10 cellular contexts compared by ENCODE assay signal in genomic region chr9:83231039-83231438, GRCh38.
A peak's percentile ranks its signal among the peaks of the same experiment; 100 is the strongest.
DNase-seq lines count a peak whose midpoint lies in the region; ATAC-seq and TF ChIP-seq lines count a peak whose summit lies in the region.
"Had no signal": no experiment of that assay in that cellular context is flagged by ENCODE, and none has a peak within 500 bp of the region (broad histone marks: within the 10 kb centered on the region; RNA-seq: fewer than 3 reads in every experiment).

No MANE protein-coding gene starts in this region.

- intact Hi-C loops in CD14-positive monocyte (cut with micrococcal nuclease) = no loop called here

- H3K4me1 Mint-ChIP-seq in activated naive CD8-positive, alpha-beta T cell treated with anti-CD3 and anti-CD28 coated beads, Interleukin-2, amount 10 ng/mL, durations not matched to agents 7 days and 5 days = no peaks in the 10 kb centered on the region
- H3K4me1 Mint-ChIP-seq in activated naive CD8-positive, alpha-beta T cell treated with anti-CD3 and anti-CD28 coated beads for 36 hours = no peaks in the 10 kb centered on the region
- H3K4me1 Mint-ChIP-seq in endothelial cell (ENCODE audit: unreplicated experiment) (no peaks in the 10 kb centered on the region), CD14-positive monocyte (no peaks in the 10 kb centered on the region)
- H3K4me1 Mint-ChIP-seq: activated naive CD4-positive, alpha-beta T cell treated with anti-CD3 and anti-CD28 coated beads, Interleukin-2, amount 10 ng/mL, durations not matched to agents 7 days and 5 days had no signal

- no peaks in the 10 kb centered on the region for H3K27me3 ChIP-seq in suprapubic skin
- H3K27me3 ChIP-seq: SJSA1 had no signal

- H3K9me3 Mint-ChIP-seq in activated naive CD8-positive, alpha-beta T cell treated with anti-CD3 and anti-CD28 coated beads, Interleukin-2, amount 10 ng/mL, durations not matched to agents 7 days and 5 days = no peaks in the 10 kb centered on the region
- H3K9me3 Mint-ChIP-seq in activated naive CD8-positive, alpha-beta T cell treated with anti-CD3 and anti-CD28 coated beads for 36 hours = no peaks in the 10 kb centered on the region
- H3K9me3 Mint-ChIP-seq in endothelial cell (ENCODE audit: unreplicated experiment) (no peaks in the 10 kb centered on the region), CD14-positive monocyte (peaks cover 0 to 13% (median 4%) of the 10 kb centered on the region in 7 donors)
- H3K9me3 Mint-ChIP-seq: activated naive CD4-positive, alpha-beta T cell treated with anti-CD3 and anti-CD28 coated beads, Interleukin-2, amount 10 ng/mL, durations not matched to agents 7 days and 5 days had no signal

- no peaks in the 10 kb centered on the region for H3K36me3 Mint-ChIP-seq in activated naive CD8-positive, alpha-beta T cell treated with anti-CD3 and anti-CD28 coated beads, Interleukin-2, amount 10 ng/mL, durations not matched to agents 7 days and 5 days
- no peaks in the 10 kb centered on the region for H3K36me3 Mint-ChIP-seq in activated naive CD8-positive, alpha-beta T cell treated with anti-CD3 and anti-CD28 coated beads for 36 hours
- H3K36me3 Mint-ChIP-seq in endothelial cell (ENCODE audit: low read depth, unreplicated experiment) = no peaks in the 10 kb centered on the region
- H3K36me3 Mint-ChIP-seq in CD14-positive monocyte = no peaks in the 10 kb centered on the region
- H3K36me3 Mint-ChIP-seq: activated naive CD4-positive, alpha-beta T cell treated with anti-CD3 and anti-CD28 coated beads, Interleukin-2, amount 10 ng/mL, durations not matched to agents 7 days and 5 days had no signal

- no peaks in the 10 kb centered on the region for H3K9me3 ChIP-seq in suprapubic skin
- H3K9me3 ChIP-seq: SJSA1 had no signal

- no peak for DNase-seq in activated naive CD8-positive, alpha-beta T cell treated with anti-CD3 and anti-CD28 coated beads, Interleukin-2, amount 10 ng/mL, durations not matched to agents 7 days and 5 days
- DNase-seq in activated naive CD8-positive, alpha-beta T cell treated with anti-CD3 and anti-CD28 coated beads for 36 hours = no peak
- DNase-seq in HT-29 (ENCODE audit: low spot score) = peak; percentile 5
- DNase-seq in endothelial cell (ENCODE audit: low spot score) = peak; percentile 15
- DNase-seq in renal cortical epithelial cell (ENCODE audit: low read depth) = peak; percentile 48
- DNase-seq in NCI-H2029 (lab: John Stamatoyannopoulos, UW) = no peak
- no peak for DNase-seq in suprapubic skin (ENCODE audit: low spot score in 2 of 2)
- DNase-seq in CD14-positive monocyte (ENCODE audit: low spot score) = no peak
- DNase-seq: activated naive CD4-positive, alpha-beta T cell treated with anti-CD3 and anti-CD28 coated beads, Interleukin-2, amount 10 ng/mL, durations not matched to agents 7 days and 5 days had no signal

- TF ChIP-seq POLR2A in suprapubic skin (IDR thresholded peaks at IDR 0.05) = no peak

- peak; percentile 52 for ATAC-seq in activated naive CD8-positive, alpha-beta T cell treated with anti-CD3 and anti-CD28 coated beads, Interleukin-2, amount 10 ng/mL, durations not matched to agents 7 days and 5 days (ENCODE audit: low read depth)

- peaks cover 2% of the 10 kb centered on the region for H3K27me3 Mint-ChIP-seq in activated naive CD8-positive, alpha-beta T cell treated with anti-CD3 and anti-CD28 coated beads, Interleukin-2, amount 10 ng/mL, durations not matched to agents 7 days and 5 days
- peaks cover 6% of the 10 kb centered on the region for H3K27me3 Mint-ChIP-seq in activated naive CD8-positive, alpha-beta T cell treated with anti-CD3 and anti-CD28 coated beads for 36 hours
- H3K27me3 Mint-ChIP-seq in endothelial cell (ENCODE audit: unreplicated experiment) = peaks cover 2% of the 10 kb centered on the region
- H3K27me3 Mint-ChIP-seq in CD14-positive monocyte (ENCODE audit: low read depth in 3 of 3) = peaks cover 0 to 2% (median 0%) of the 10 kb centered on the region in 3 donors
- H3K27me3 Mint-ChIP-seq: activated naive CD4-positive, alpha-beta T cell treated with anti-CD3 and anti-CD28 coated beads, Interleukin-2, amount 10 ng/mL, durations not matched to agents 7 days and 5 days had no signal

- no peak overlapping the region for H3K27ac ChIP-seq in suprapubic skin
- H3K27ac ChIP-seq: SJSA1 had no signal

- no peak for TF ChIP-seq EP300 in suprapubic skin (IDR thresholded peaks at IDR 0.05)

- H3K4me3 ChIP-seq in suprapubic skin = no peak overlapping the region
- H3K4me3 ChIP-seq: SJSA1 had no signal

- H3K27ac Mint-ChIP-seq in activated naive CD8-positive, alpha-beta T cell treated with anti-CD3 and anti-CD28 coated beads, Interleukin-2, amount 10 ng/mL, durations not matched to agents 7 days and 5 days = no peak overlapping the region
- no peak overlapping the region for H3K27ac Mint-ChIP-seq in activated naive CD8-positive, alpha-beta T cell treated with anti-CD3 and anti-CD28 coated beads for 36 hours
- H3K27ac Mint-ChIP-seq in endothelial cell (ENCODE audit: unreplicated experiment) (no peak overlapping the region), CD14-positive monocyte (no peak overlapping the region)
- H3K27ac Mint-ChIP-seq: activated naive CD4-positive, alpha-beta T cell treated with anti-CD3 and anti-CD28 coated beads, Interleukin-2, amount 10 ng/mL, durations not matched to agents 7 days and 5 days had no signal

- POLR2A ChIA-PET in activated naive CD8-positive, alpha-beta T cell treated with anti-CD3 and anti-CD28 coated beads, Interleukin-2, amount 10 ng/mL, durations not matched to agents 7 days and 5 days (lab: Charles Lee) = no interaction called here

- H3K4me1 ChIP-seq in suprapubic skin = no peaks in the 10 kb centered on the region
- H3K4me1 ChIP-seq: SJSA1 had no signal

- TF ChIP-seq CTCF in endothelial cell (IDR thresholded peaks at IDR 0.05; ENCODE audit: unreplicated experiment) (peak; percentile 43), suprapubic skin (IDR thresholded peaks at IDR 0.05) (no peak), CD14-positive monocyte (IDR thresholded peaks at IDR 0.05) (no peak)

- 55% methylated on average over 1 of the region's 1 CpG for WGBS in suprapubic skin

- no peak overlapping the region for H3K4me3 Mint-ChIP-seq in activated naive CD8-positive, alpha-beta T cell treated with anti-CD3 and anti-CD28 coated beads, Interleukin-2, amount 10 ng/mL, durations not matched to agents 7 days and 5 days
- no peak overlapping the region for H3K4me3 Mint-ChIP-seq in activated naive CD8-positive, alpha-beta T cell treated with anti-CD3 and anti-CD28 coated beads for 36 hours
- H3K4me3 Mint-ChIP-seq in endothelial cell (ENCODE audit: unreplicated experiment) = no peak overlapping the region
- no peak overlapping the region for H3K4me3 Mint-ChIP-seq in CD14-positive monocyte
- H3K4me3 Mint-ChIP-seq: activated naive CD4-positive, alpha-beta T cell treated with anti-CD3 and anti-CD28 coated beads, Interleukin-2, amount 10 ng/mL, durations not matched to agents 7 days and 5 days had no signal

- H3K36me3 ChIP-seq in suprapubic skin = no peaks in the 10 kb centered on the region
- H3K36me3 ChIP-seq: SJSA1 had no signal

Comparison
In these comparisons a context has a peak if more than half of its experiments do, and no peak if none do; other contexts are left out.
1. DNase-seq: peak in HT-29 (single experiment), endothelial cell (single experiment) and renal cortical epithelial cell (single experiment); none in activated naive CD8-positive, alpha-beta T cell treated with anti-CD3 and anti-CD28 coated beads, Interleukin-2, amount 10 ng/mL, durations not matched to agents 7 days and 5 days (single experiment), activated naive CD8-positive, alpha-beta T cell treated with anti-CD3 and anti-CD28 coated beads for 36 hours (single experiment), NCI-H2029 (single experiment), suprapubic skin (0 of 2) and CD14-positive monocyte (single experiment).